ENCODE assay signal across 36 cellular contexts in the genomic region with DNA sequence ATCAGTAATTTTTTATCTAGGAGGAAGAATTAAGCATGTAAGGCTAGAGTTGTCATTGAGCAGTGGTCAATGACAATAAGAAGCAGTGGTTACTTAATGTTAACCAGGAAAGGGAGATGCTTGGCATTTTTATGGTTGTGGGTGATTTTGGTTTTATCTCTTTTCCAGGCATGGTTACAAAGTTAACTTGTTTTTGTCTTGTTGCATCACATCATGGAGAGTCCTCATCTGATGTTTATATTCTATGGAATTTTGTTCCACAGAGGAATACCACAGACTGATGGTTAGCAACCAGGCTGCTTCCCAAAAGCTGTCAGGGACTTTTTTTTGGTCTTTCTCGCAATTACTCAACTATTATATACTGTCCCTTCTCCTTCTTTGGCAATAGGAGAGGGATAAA. TPM values are rescaled to one million over a fixed set of nuclear protein-coding genes. Genes with fewer than 3 reads are reported as not detected.
"Had no signal": no experiment of that assay in that cellular context is flagged by ENCODE, and none has a peak within 500 bp of the region (broad histone marks: within the 10 kb centered on the region; RNA-seq: fewer than 3 reads in every experiment).

No MANE protein-coding gene starts in this region.

- H3K27me3 ChIP-seq: colonic mucosa, foreskin keratinocyte, gastroesophageal sphincter, heart right ventricle, neutrophil, right atrium auricular region, stomach, thyroid gland, vagina had no signal

- H3K4me1 ChIP-seq: colonic mucosa, foreskin keratinocyte, gastroesophageal sphincter, heart right ventricle, lower lobe of right lung, parathyroid adenoma, right atrium auricular region, stomach, thyroid gland, vagina had no signal

- H3K4me1 Mint-ChIP-seq: endodermal cell; naive B cell; neural crest cell; stimulated activated effector memory CD8-positive, alpha-beta T cell treated with anti-CD3 and anti-CD28 coated beads, Interleukin-12 subunit alpha, Interleukin-12 subunit beta, amount 100 ng/mL, for 72 hours had no signal

- DNase-seq: colonic mucosa; effector CD8-positive, alpha-beta T cell; endodermal cell; foreskin keratinocyte; glutamatergic neuron; heart right ventricle; hippocampal formation; left colon; left ventricle myocardium superior; lower lobe of right lung; naive B cell; stimulated activated CD4-positive, alpha-beta T cell treated with anti-CD3 and anti-CD28 coated beads, Interleukin-2, amount 100 ng/mL, for 24 hours; stimulated activated CD4-positive, alpha-beta T cell treated with anti-CD3 and anti-CD28 coated beads, Interleukin-4, amount 100 ng/mL, for 24 hours; stimulated activated naive CD4-positive, alpha-beta T cell treated with Interleukin-2 at 50 U/mL for 16 hours; stomach; thyroid gland; trophoblast cell had no signal

- H3K27ac ChIP-seq: colonic mucosa, epithelial cell of prostate, foreskin keratinocyte, gastroesophageal sphincter, heart right ventricle, lower lobe of right lung, neutrophil, parathyroid adenoma, right atrium auricular region, stomach, thyroid gland, vagina had no signal

- H3K36me3 Mint-ChIP-seq: naive B cell; natural killer cell treated with Interleukin-12 subunit alpha and Interleukin-12 subunit beta and Interleukin-15 and Interleukin-18, amount 100 ng/mL, for 72 hours; stimulated activated effector memory CD8-positive, alpha-beta T cell treated with anti-CD3 and anti-CD28 coated beads, Interleukin-12 subunit alpha, Interleukin-12 subunit beta, amount 100 ng/mL, for 72 hours had no signal

- H3K4me3 Mint-ChIP-seq: dendritic cell treated with granulocyte-macrophage colony-stimulating factor and Interleukin-4, amounts not matched to agents 40 ng/mL and 50 ng/mL, for 4 days; endodermal cell; naive B cell; natural killer cell treated with Interleukin-12 subunit alpha and Interleukin-12 subunit beta and Interleukin-15 and Interleukin-18, amount 100 ng/mL, for 72 hours; neural crest cell; stimulated activated effector memory CD8-positive, alpha-beta T cell treated with anti-CD3 and anti-CD28 coated beads, Interleukin-12 subunit alpha, Interleukin-12 subunit beta, amount 100 ng/mL, for 72 hours had no signal

- FAIRE-seq: islet of Langerhans had no signal

- H3K9me3 Mint-ChIP-seq: dendritic cell treated with granulocyte-macrophage colony-stimulating factor and Interleukin-4, amounts not matched to agents 40 ng/mL and 50 ng/mL, for 4 days; endodermal cell; neural crest cell; stimulated activated effector memory CD8-positive, alpha-beta T cell treated with anti-CD3 and anti-CD28 coated beads, Interleukin-12 subunit alpha, Interleukin-12 subunit beta, amount 100 ng/mL, for 72 hours had no signal

- H3K27ac Mint-ChIP-seq: dendritic cell treated with granulocyte-macrophage colony-stimulating factor and Interleukin-4, amounts not matched to agents 40 ng/mL and 50 ng/mL, for 4 days; endodermal cell; naive B cell; natural killer cell treated with Interleukin-12 subunit alpha and Interleukin-12 subunit beta and Interleukin-15 and Interleukin-18, amount 100 ng/mL, for 72 hours; progenitor cell of endocrine pancreas; stimulated activated effector memory CD8-positive, alpha-beta T cell treated with anti-CD3 and anti-CD28 coated beads, Interleukin-12 subunit alpha, Interleukin-12 subunit beta, amount 100 ng/mL, for 72 hours had no signal

- ATAC-seq: esophagus mucosa; foreskin keratinocyte; gastroesophageal sphincter; heart right ventricle; left colon; left ventricle myocardium superior; lower lobe of right lung; natural killer cell treated with Interleukin-12 subunit alpha and Interleukin-12 subunit beta and Interleukin-15 and Interleukin-18, amount 100 ng/mL, for 72 hours; sciatic nerve; stimulated activated effector memory CD8-positive, alpha-beta T cell treated with anti-CD3 and anti-CD28 coated beads, Interleukin-12 subunit alpha, Interleukin-12 subunit beta, amount 100 ng/mL, for 72 hours had no signal

- H3K4me3 ChIP-seq: colonic mucosa, gastroesophageal sphincter, heart right ventricle, lower lobe of right lung, right atrium auricular region, stomach, thyroid gland, vagina had no signal

- H3K9me3 ChIP-seq: colonic mucosa, lower lobe of right lung, neutrophil, thyroid gland, vagina had no signal

- H3K36me3 ChIP-seq: colonic mucosa, gastroesophageal sphincter, heart right ventricle, lower lobe of right lung, neutrophil, right atrium auricular region, stomach, thyroid gland, vagina had no signal

- H3K27me3 Mint-ChIP-seq: progenitor cell of endocrine pancreas had no signal

RNA-seq across cellular contexts. Expression of a gene that starts 32.7 kb away (rescaled TPM):
- total RNA-seq: colonic mucosa; endodermal cell; esophagus mucosa; foreskin keratinocyte; heart right ventricle; kidney epithelial cell; left colon; left ventricle myocardium superior; lower lobe of right lung; mononuclear cell; natural killer cell treated with Interleukin-12 subunit alpha and Interleukin-12 subunit beta and Interleukin-15 and Interleukin-18, amount 100 ng/mL, for 72 hours; neural crest cell; omental fat pad; progenitor cell of endocrine pancreas; right atrium auricular region; sciatic nerve; subcutaneous adipose tissue; thyroid gland; ureter had no signal
- polyA plus RNA-seq: foreskin keratinocyte, heart right ventricle, stomach had no signal
